ENCODE assay signal across 19 cellular contexts in genomic region chr14:20400589-20400964, GRCh38. TPM values are rescaled to one million over a fixed set of nuclear protein-coding genes. Genes with fewer than 3 reads are reported as not detected.
DNase-seq lines count a peak whose midpoint lies in the region; ATAC-seq and FAIRE-seq lines count a peak whose summit lies in the region.
"Had no signal": no experiment of that assay in that cellular context is flagged by ENCODE, and none has a peak within 500 bp of the region (broad histone marks: within the 10 kb centered on the region; RNA-seq: fewer than 3 reads in every experiment).

No MANE protein-coding gene starts in this region.

- H3K4me3 Mint-ChIP-seq in CD4-positive, CD25-positive, alpha-beta regulatory T cell = no peak overlapping the region
- H3K4me3 Mint-ChIP-seq: B cell had no signal

- H3K4me1 ChIP-seq in CD4-positive, CD25-positive, alpha-beta regulatory T cell (ENCODE audit: control insufficient read depth, insufficient read depth, low read length, poor library complexity, severe bottlenecking) = no peaks in the 10 kb centered on the region
- H3K4me1 ChIP-seq: gastrocnemius medialis, left ventricle myocardium inferior, sigmoid colon, testis had no signal

- no peak overlapping the region for H3K4me3 ChIP-seq in CD4-positive, CD25-positive, alpha-beta regulatory T cell (ENCODE audit: low read depth, low read length)
- H3K4me3 ChIP-seq: gastrocnemius medialis, left ventricle myocardium inferior, sigmoid colon, testis had no signal

- peaks cover 0 to 2% (median 0%) of the 10 kb centered on the region in 7 donors for H3K9me3 Mint-ChIP-seq in CD4-positive, CD25-positive, alpha-beta regulatory T cell
- H3K9me3 Mint-ChIP-seq in activated naive CD4-positive, alpha-beta T cell treated with anti-CD3 and anti-CD28 coated beads, Interleukin-2, amount 50 U/mL, for 72 hours = no peaks in the 10 kb centered on the region

- peaks cover 87% of the 10 kb centered on the region for H3K36me3 ChIP-seq in CD4-positive, CD25-positive, alpha-beta regulatory T cell (ENCODE audit: control insufficient read depth, insufficient read depth, low read length)

- no peaks in the 10 kb centered on the region for H3K27me3 Mint-ChIP-seq in CD4-positive, CD25-positive, alpha-beta regulatory T cell
- H3K27me3 Mint-ChIP-seq: B cell had no signal

- peak; percentile 72 for FAIRE-seq in islet of Langerhans (lab: Jason Lieb, UNC)
- no peak for FAIRE-seq in urothelium cell line (lab: Jason Lieb, UNC)
- FAIRE-seq: G401.6 had no signal

- H3K9me3 ChIP-seq in CD4-positive, CD25-positive, alpha-beta regulatory T cell (ENCODE audit: control insufficient read depth in 2 of 2, low read length in 2 of 2) = no peaks in the 10 kb centered on the region
- H3K9me3 ChIP-seq: gastrocnemius medialis, left ventricle myocardium inferior, sigmoid colon, testis had no signal

- H3K27ac Mint-ChIP-seq in CD4-positive, CD25-positive, alpha-beta regulatory T cell = peak overlapping the region in 2 of 3 donors; percentile 34 to 84
- H3K27ac Mint-ChIP-seq in activated naive CD4-positive, alpha-beta T cell treated with anti-CD3 and anti-CD28 coated beads, Interleukin-2, amount 50 U/mL, for 72 hours = peak overlapping the region; percentile 93 to 97

- intact Hi-C loops in sciatic nerve (cut with DNase I) = no loop called here

- no peak for ATAC-seq in CD4-positive, CD25-positive, alpha-beta regulatory T cell (ENCODE audit: low read depth in 2 of 2)
- ATAC-seq in GM18870 (IDR thresholded peaks at IDR 0.05; ENCODE audit: unreplicated experiment) (peak; percentile 9), sciatic nerve (no peak)
- peak; percentile 60 to 73 for ATAC-seq in activated naive CD4-positive, alpha-beta T cell treated with anti-CD3 and anti-CD28 coated beads, Interleukin-2, amount 50 U/mL, for 72 hours
- ATAC-seq: gastrocnemius medialis had no signal

- peaks cover 5 to 22% (median 15%) of the 10 kb centered on the region in 4 donors for H3K4me1 Mint-ChIP-seq in CD4-positive, CD25-positive, alpha-beta regulatory T cell

- no peak overlapping the region for H3K27ac ChIP-seq in CD4-positive, CD25-positive, alpha-beta regulatory T cell (ENCODE audit: insufficient read depth, low read length, poor library complexity, severe bottlenecking)
- H3K27ac ChIP-seq: gastrocnemius medialis, left ventricle myocardium inferior, sigmoid colon, testis had no signal

- no peak for DNase-seq in CD4-positive, CD25-positive, alpha-beta regulatory T cell
- no peak for DNase-seq in activated naive CD4-positive, alpha-beta T cell treated with anti-CD3 and anti-CD28 coated beads, Interleukin-2, amount 50 U/mL, for 72 hours (ENCODE audit: low spot score in 2 of 2)
- DNase-seq in sciatic nerve (ENCODE audit: low spot score) = no peak
- DNase-seq in GM19240 (ENCODE audit: insufficient read length, low spot score) = no peak
- no peak for DNase-seq in urothelium cell line (ENCODE audit: low spot score)
- DNase-seq: activated CD4-positive, CD25-positive, alpha-beta regulatory T cell; aorta; gastrocnemius medialis; GOT3; left ventricle myocardium inferior; NCI-H2081 treated with DMSO at 0.1 percent for 48 hours; NCI-H510A treated with DMSO at 0.1 percent for 48 hours; Right ventricle myocardium superior; sigmoid colon; testis had no signal

- no peaks in the 10 kb centered on the region for H3K27me3 ChIP-seq in CD4-positive, CD25-positive, alpha-beta regulatory T cell (ENCODE audit: control insufficient read depth, insufficient read depth, low read length)
- H3K27me3 ChIP-seq: gastrocnemius medialis, sigmoid colon, testis had no signal

- H3K36me3 Mint-ChIP-seq in CD4-positive, CD25-positive, alpha-beta regulatory T cell = peaks cover 60% of the 10 kb centered on the region
- peaks cover 34 to 43% of the 10 kb centered on the region in 2 donors for H3K36me3 Mint-ChIP-seq in activated naive CD4-positive, alpha-beta T cell treated with anti-CD3 and anti-CD28 coated beads, Interleukin-2, amount 50 U/mL, for 72 hours

RNA-seq across cellular contexts. Expression of gene TEP1, which starts 12.7 kb away (rescaled TPM):
- 63.8 TPM for total RNA-seq in CD4-positive, CD25-positive, alpha-beta regulatory T cell
- polyA plus RNA-seq in CD4-positive, CD25-positive, alpha-beta regulatory T cell = 1 to 10 TPM; 2.8 to 7.1 (median 5.3) TPM
- total RNA-seq in activated naive CD4-positive, alpha-beta T cell treated with anti-CD3 and anti-CD28 coated beads, Interleukin-2, amount 50 U/mL, for 72 hours = 10 to 100 TPM; 43.3 to 69.8 TPM
- 44.7 TPM for total RNA-seq in sciatic nerve

RNA-seq across cellular contexts. Expression of gene KLHL33, which starts 35.4 kb away (rescaled TPM):
- total RNA-seq in CD4-positive, CD25-positive, alpha-beta regulatory T cell = 0.72 TPM
- not detected for polyA plus RNA-seq in CD4-positive, CD25-positive, alpha-beta regulatory T cell
- total RNA-seq in activated naive CD4-positive, alpha-beta T cell treated with anti-CD3 and anti-CD28 coated beads, Interleukin-2, amount 50 U/mL, for 72 hours = under 1 TPM; 0.04 to 0.09 TPM
- 2.1 TPM for total RNA-seq in sciatic nerve

RNA-seq across cellular contexts. Expression of gene OSGEP, which starts 54.0 kb away (rescaled TPM):
- 40.8 TPM for total RNA-seq in CD4-positive, CD25-positive, alpha-beta regulatory T cell
- 10 to 100 TPM; 27.3 to 34.2 (median 32.9) TPM for polyA plus RNA-seq in CD4-positive, CD25-positive, alpha-beta regulatory T cell
- total RNA-seq in activated naive CD4-positive, alpha-beta T cell treated with anti-CD3 and anti-CD28 coated beads, Interleukin-2, amount 50 U/mL, for 72 hours = 10 to 100 TPM; 43.3 to 58.6 TPM
- 38.8 TPM for total RNA-seq in sciatic nerve

RNA-seq across cellular contexts. Expression of gene APEX1, which starts 54.4 kb away (rescaled TPM):
- 72.6 TPM for total RNA-seq in CD4-positive, CD25-positive, alpha-beta regulatory T cell
- polyA plus RNA-seq in CD4-positive, CD25-positive, alpha-beta regulatory T cell = 100 to 1,000 TPM in 2 of 4 donors, 10 to 100 TPM in 2; 81.8 to 121 (median 101) TPM
- total RNA-seq in activated naive CD4-positive, alpha-beta T cell treated with anti-CD3 and anti-CD28 coated beads, Interleukin-2, amount 50 U/mL, for 72 hours = 100 to 1,000 TPM; 171 to 234 TPM
- total RNA-seq in sciatic nerve = 68.0 TPM

RNA-seq across cellular contexts. Expression of gene PARP2, which starts 57.1 kb away (rescaled TPM):
- 18.5 TPM for total RNA-seq in CD4-positive, CD25-positive, alpha-beta regulatory T cell
- polyA plus RNA-seq in CD4-positive, CD25-positive, alpha-beta regulatory T cell = 10 to 100 TPM in 1 of 4 donors, 1 to 10 TPM in 3; 5.2 to 10.3 (median 9.4) TPM
- 100 to 1,000 TPM in 1 of 2 donors, 10 to 100 TPM in 1; 45.9 to 121 TPM for total RNA-seq in activated naive CD4-positive, alpha-beta T cell treated with anti-CD3 and anti-CD28 coated beads, Interleukin-2, amount 50 U/mL, for 72 hours
- total RNA-seq in sciatic nerve = 23.7 TPM

Comparison
In these comparisons a context has a peak if more than half of its experiments do, and no peak if none do; other contexts are left out.
1. ATAC-seq: peak in GM18870 (single experiment) and activated naive CD4-positive, alpha-beta T cell treated with anti-CD3 and anti-CD28 coated beads, Interleukin-2, amount 50 U/mL, for 72 hours (2 of 2); none in CD4-positive, CD25-positive, alpha-beta regulatory T cell (0 of 2) and sciatic nerve (single experiment).